21 cellular contexts compared by ENCODE assay signal in genomic region chr6:161033667-161034066, GRCh38. TPM values are rescaled to one million over a fixed set of nuclear protein-coding genes. Genes with fewer than 3 reads are reported as not detected.
DNase-seq lines count a peak whose midpoint lies in the region; ATAC-seq and TF ChIP-seq lines count a peak whose summit lies in the region.
"Had no signal": no experiment of that assay in that cellular context is flagged by ENCODE, and none has a peak within 500 bp of the region (broad histone marks: within the 10 kb centered on the region; RNA-seq: fewer than 3 reads in every experiment).

No MANE protein-coding gene starts in this region.

- DNase-seq in cardiac muscle cell (ENCODE audit: low read depth in 1 of 2, low spot score in 1 of 2), result peak in 1 of 2 donors; percentile 11
- no peak for DNase-seq in heart left ventricle
- DNase-seq in NCI-H69 (lab: John Stamatoyannopoulos, UW), result peak; percentile 64
- no peak for DNase-seq in esophagus squamous epithelium (lab: John Stamatoyannopoulos, UW)
- DNase-seq in C1 segment of cervical spinal cord (lab: John Stamatoyannopoulos, UW), result no peak
- no peak for DNase-seq in DMS53 (lab: John Stamatoyannopoulos, UW)
- DNase-seq: activated B cell treated with CpG ODN at 0.5 μM for 24 hours; activated CD8-positive, alpha-beta memory T cell treated with anti-CD3 and anti-CD28 coated beads, Interleukin-2, amount 10 ng/mL, durations not matched to agents 7 days and 5 days; activated gamma-delta T cell treated with Interleukin-2 at 50 U/mL for 16 hours; aorta; Caco-2; GF-D8; islet precursor cell; NCI-H2107; NK-92 treated with Interleukin-12 subunit alpha and Interleukin-12 subunit beta, amount 100 ng/mL, for 24 hours; right cardiac atrium; stomach; T-helper 2 cell had no signal

- ATAC-seq in heart left ventricle (no peak), HG03196 (IDR thresholded peaks at IDR 0.05; ENCODE audit: unreplicated experiment) (no peak), GM19455 (IDR thresholded peaks at IDR 0.05; ENCODE audit: unreplicated experiment) (no peak)
- ATAC-seq: activated CD8-positive, alpha-beta memory T cell treated with anti-CD3 and anti-CD28 coated beads, Interleukin-2, amount 10 ng/mL, durations not matched to agents 7 days and 5 days; right cardiac atrium; Right ventricle myocardium inferior had no signal

- no peak overlapping the region for H3K4me3 ChIP-seq in cardiac muscle cell
- H3K4me3 ChIP-seq in heart left ventricle, result no peak overlapping the region
- H3K4me3 ChIP-seq in esophagus squamous epithelium, result peak overlapping the region in 1 of 4 donors; percentile 36
- H3K4me3 ChIP-seq: stomach had no signal

- H3K27me3 ChIP-seq in cardiac muscle cell (no peaks in the 10 kb centered on the region), heart left ventricle (no peaks in the 10 kb centered on the region), esophagus squamous epithelium (no peaks in the 10 kb centered on the region)
- H3K27me3 ChIP-seq: stomach had no signal

- 87 to 88% (median 88%) methylated on average over 5 of the region's 5 CpGs for WGBS in heart left ventricle, 4 donors
- 27 to 44% methylated on average over 5 of the region's 5 CpGs for WGBS in esophagus squamous epithelium, 2 donors

- peaks cover 22% of the 10 kb centered on the region for H3K4me1 ChIP-seq in cardiac muscle cell (ENCODE audit: low read depth)
- peaks cover 0 to 23% (median 8%) of the 10 kb centered on the region in 12 donors for H3K4me1 ChIP-seq in heart left ventricle
- H3K4me1 ChIP-seq in esophagus squamous epithelium, result peaks cover 0 to 74% (median 14%) of the 10 kb centered on the region in 3 donors
- H3K4me1 ChIP-seq: Caco-2 had no signal

- H3K36me3 ChIP-seq in cardiac muscle cell, result peaks cover 4% of the 10 kb centered on the region
- H3K36me3 ChIP-seq in heart left ventricle, result peaks cover 0 to 40% (median 8%) of the 10 kb centered on the region in 9 donors
- H3K36me3 ChIP-seq in esophagus squamous epithelium, result peaks cover 0 to 37% (median 0%) of the 10 kb centered on the region in 3 donors

- TF ChIP-seq CTCF in cardiac muscle cell (IDR thresholded peaks at IDR 0.05; ENCODE audit: low read depth, low read length) (no peak), heart left ventricle (IDR thresholded peaks at IDR 0.05) (no peak), esophagus squamous epithelium (IDR thresholded peaks at IDR 0.05) (no peak)

- intact Hi-C loops in heart left ventricle (cut with DNase I) (no loop called here), esophagus squamous epithelium (cut with DNase I) (no loop called here)

- H3K27ac ChIP-seq in cardiac muscle cell (peak overlapping the region; percentile 31), heart left ventricle (no peak overlapping the region), esophagus squamous epithelium (peak overlapping the region in 3 of 4 donors; percentile 11 to 59 (median 18))
- H3K27ac ChIP-seq: stomach had no signal

- TF ChIP-seq POLR2A in heart left ventricle (IDR thresholded peaks at IDR 0.05) (no peak), esophagus squamous epithelium (IDR thresholded peaks at IDR 0.05) (no peak)

- H3K9me3 ChIP-seq in cardiac muscle cell (ENCODE audit: low read depth) (no peaks in the 10 kb centered on the region), heart left ventricle (no peaks in the 10 kb centered on the region), esophagus squamous epithelium (no peaks in the 10 kb centered on the region)
- H3K9me3 ChIP-seq: Caco-2, stomach had no signal

RNA-seq across cellular contexts. Expression of gene MAP3K4, which starts 42.1 kb away (rescaled TPM):
- total RNA-seq in cardiac muscle cell (25.0 and 36.4 TPM in 2 replicates), heart left ventricle (10 to 100 TPM; 18.3 to 39.1 (median 29.2) TPM), esophagus squamous epithelium (10 to 100 TPM; 22.5 to 38.0 (median 27.4) TPM)
- polyA plus RNA-seq in cardiac muscle cell (13.3 and 14.5 TPM in 2 replicates), heart left ventricle (10 to 100 TPM in 1 of 2 donors, 1 to 10 TPM in 1; 9.2 to 16.2 TPM)

Comparison
In these comparisons a context has a peak if more than half of its experiments do, and no peak if none do; other contexts are left out.
1. H3K27ac ChIP-seq: peak in cardiac muscle cell (single experiment) and esophagus squamous epithelium (3 of 4); none in heart left ventricle (0 of 12).